Comparison of ENCODE assay signal across 8 cellular contexts in genomic region chr17:49996495-49997255, GRCh38. TPM values are rescaled to one million over a fixed set of nuclear protein-coding genes. Genes with fewer than 3 reads are reported as not detected.
A peak's percentile ranks its signal among the peaks of the same experiment; 100 is the strongest.
DNase-seq lines count a peak whose midpoint lies in the region; FAIRE-seq and TF ChIP-seq lines count a peak whose summit lies in the region.

No MANE protein-coding gene starts in this region.

- H3K27ac Mint-ChIP-seq in activated naive CD8-positive, alpha-beta T cell: no peak overlapping the region

- H3K9me3 ChIP-seq in SK-N-SH: no peaks in the 10 kb centered on the region
- no peaks in the 10 kb centered on the region for H3K9me3 ChIP-seq in small intestine (ENCODE audit: control insufficient read depth, low read depth)

- H3K4me1 Mint-ChIP-seq in activated naive CD8-positive, alpha-beta T cell (ENCODE audit: low read depth): peaks cover 30% of the 10 kb centered on the region

- peak; percentile 98 for TF ChIP-seq RAD21 in SK-N-SH (IDR thresholded peaks at IDR 0.05; ENCODE audit: low read length)

- TF ChIP-seq CTCF in SK-N-SH (IDR thresholded peaks at IDR 0.05): peak; percentile 100

- no peaks in the 10 kb centered on the region for H3K36me3 ChIP-seq in SK-N-SH (replicated peaks in 1 of 2; ENCODE audit: control insufficient read depth in 1 of 2, insufficient read depth in 2 of 2, low read length in 1 of 2)
- no peaks in the 10 kb centered on the region for H3K36me3 ChIP-seq in small intestine (ENCODE audit: control insufficient read depth in 2 of 2, insufficient read depth in 2 of 2, low read length in 2 of 2)

- H3K9ac ChIP-seq in SK-N-SH: no peak overlapping the region

- CTCF ChIA-PET in SK-N-SH (lab: Yijun Ruan, JAX): interaction anchor here (0.6 to 30.0 kb wide), 78 partner anchors 10 to 700 kb away, joined by 3 to 1665 read pairs (median 6); partner anchors contain the start of genes DLX4, ITGA3, KAT7 and NXPH3

- H3K9me3 Mint-ChIP-seq in activated naive CD8-positive, alpha-beta T cell (ENCODE audit: low read depth): no peaks in the 10 kb centered on the region

- H3K4me3 Mint-ChIP-seq in activated naive CD8-positive, alpha-beta T cell: peak overlapping the region; percentile 65

- peak overlapping the region; percentile 95 for H3K4me2 ChIP-seq in SK-N-SH

- no peaks in the 10 kb centered on the region for H3K9me2 ChIP-seq in SK-N-SH

- DNase-seq in COLO829 (ENCODE audit: low spot score): peak; percentile 52
- peak; percentile 86 for DNase-seq in HuH-7 (ENCODE audit: low spot score)
- peak; percentile 95 for DNase-seq in SK-N-SH
- DNase-seq in hepatic stellate cell (ENCODE audit: low spot score): peak; percentile 76
- peak; percentile 22 for DNase-seq in small intestine
- no peak for DNase-seq in globus pallidus (ENCODE audit: low spot score)
- DNase-seq in NK-92 (lab: John Stamatoyannopoulos, UW; ENCODE audit: unreplicated experiment): no peak

- peaks cover 79% of the 10 kb centered on the region for H3K27me3 ChIP-seq in SK-N-SH (ENCODE audit: insufficient read depth)
- peaks cover 10 to 53% of the 10 kb centered on the region in 2 donors for H3K27me3 ChIP-seq in small intestine (ENCODE audit: control insufficient read depth in 2 of 2, insufficient read depth in 2 of 2, low read length in 2 of 2)

- no peak for FAIRE-seq in small intestine (lab: Jason Lieb, UNC)

- H3K4me1 ChIP-seq in SK-N-SH (ENCODE audit: control insufficient read depth in 1 of 2, insufficient read depth in 2 of 2, low read depth in 1 of 2, low read length in 1 of 2) (peaks cover 6 to 12% of the 10 kb centered on the region in 2 experiments; a peak in 1 of 4 replicates), small intestine (ENCODE audit: control insufficient read depth in 2 of 2, insufficient read depth in 1 of 2, low read depth in 1 of 2, low read length in 1 of 2) (peaks cover 2 to 3% of the 10 kb centered on the region in 2 donors)

- no peaks in the 10 kb centered on the region for H3K36me3 Mint-ChIP-seq in activated naive CD8-positive, alpha-beta T cell

- H2AFZ ChIP-seq in SK-N-SH (ENCODE audit: low read depth): peak overlapping the region; percentile 95; the same call in 1 of the 2 replicates

- H3K27ac ChIP-seq in SK-N-SH (ENCODE audit: low read depth in 2 of 2, low read length in 1 of 2) (no peak overlapping the region), small intestine (ENCODE audit: low read depth in 1 of 2, low read length in 1 of 2) (no peak overlapping the region)

- POLR2A ChIA-PET in SK-N-SH (lab: Yijun Ruan, JAX): interaction anchor here (1.2 to 1.4 kb wide), 2 partner anchors 135 to 136 kb away, joined by 4 to 5 read pairs; no protein-coding TSS in a partner anchor

- H4K20me1 ChIP-seq in SK-N-SH (ENCODE audit: insufficient read depth): no peaks in the 10 kb centered on the region; the same call in 1 of the 2 replicates

- no peaks in the 10 kb centered on the region for H3K79me2 ChIP-seq in SK-N-SH (ENCODE audit: insufficient read depth)

- peaks cover 13% of the 10 kb centered on the region for H3F3A ChIP-seq in SK-N-SH (replicated peaks; ENCODE audit: insufficient read depth)

- 3% methylated on average over 24 of the region's 56 CpGs for WGBS in SK-N-SH (ENCODE audit: low lambda C conversion rate)
- WGBS in small intestine, 3 donors: 0 to 1% (median 0%) methylated on average over 43 to 56 of the region's 56 CpGs

- no peak for TF ChIP-seq EP300 in SK-N-SH (IDR thresholded peaks at IDR 0.05; ENCODE audit: borderline replicate concordance in 1 of 2, low read depth in 1 of 2, low read length in 1 of 2)

- H3K4me3 ChIP-seq in SK-N-SH (ENCODE audit: low read depth in 2 of 2, low read length in 1 of 2): peak overlapping the region; percentile 44 to 66
- peak overlapping the region in 1 of 2 donors; percentile 33 for H3K4me3 ChIP-seq in small intestine (ENCODE audit: low read depth in 1 of 2, low read length in 2 of 2)

- H3K27me3 Mint-ChIP-seq in activated naive CD8-positive, alpha-beta T cell: peaks cover 43% of the 10 kb centered on the region

TF ChIP-seq in SK-N-SH, 30 proteins besides CTCF, POLR2A, EP300 and RAD21:
- peak; percentile 99 for TF ChIP-seq SMC3 (IDR thresholded peaks at IDR 0.05; ENCODE audit: low read depth, low read length)
- TF ChIP-seq FOXJ3 (CRISPR knock-in tag; IDR thresholded peaks at IDR 0.05): no peak
- no peak for TF ChIP-seq YY1 (IDR thresholded peaks at IDR 0.05; ENCODE audit: low read depth)
- no peak for TF ChIP-seq FOXM1 (IDR thresholded peaks at IDR 0.05; ENCODE audit: low read depth)
- no peak for TF ChIP-seq POLR2AphosphoS5 (IDR thresholded peaks at IDR 0.05; ENCODE audit: low read depth, low read length)
- TF ChIP-seq, protein P1, sequence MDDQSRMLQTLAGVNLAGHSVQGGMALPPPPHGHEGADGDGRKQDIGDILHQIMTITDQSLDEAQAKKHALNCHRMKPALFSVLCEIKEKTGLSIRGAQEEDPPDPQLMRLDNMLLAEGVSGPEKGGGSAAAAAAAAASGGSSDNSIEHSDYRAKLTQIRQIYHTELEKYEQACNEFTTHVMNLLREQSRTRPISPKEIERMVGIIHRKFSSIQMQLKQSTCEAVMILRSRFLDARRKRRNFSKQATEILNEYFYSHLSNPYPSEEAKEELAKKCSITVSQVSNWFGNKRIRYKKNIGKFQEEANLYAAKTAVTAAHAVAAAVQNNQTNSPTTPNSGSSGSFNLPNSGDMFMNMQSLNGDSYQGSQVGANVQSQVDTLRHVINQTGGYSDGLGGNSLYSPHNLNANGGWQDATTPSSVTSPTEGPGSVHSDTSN (IDR thresholded peaks at IDR 0.05): no peak
- no peak for TF ChIP-seq MXI1 (IDR thresholded peaks at IDR 0.05; ENCODE audit: low read depth, low read length)
- TF ChIP-seq GABPA (IDR thresholded peaks at IDR 0.05; ENCODE audit: low read depth): no peak
- TF ChIP-seq, protein P2, sequence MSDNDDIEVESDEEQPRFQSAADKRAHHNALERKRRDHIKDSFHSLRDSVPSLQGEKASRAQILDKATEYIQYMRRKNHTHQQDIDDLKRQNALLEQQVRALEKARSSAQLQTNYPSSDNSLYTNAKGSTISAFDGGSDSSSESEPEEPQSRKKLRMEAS (IDR thresholded peaks at IDR 0.05; ENCODE audit: low read depth): no peak
- TF ChIP-seq, protein P3, sequence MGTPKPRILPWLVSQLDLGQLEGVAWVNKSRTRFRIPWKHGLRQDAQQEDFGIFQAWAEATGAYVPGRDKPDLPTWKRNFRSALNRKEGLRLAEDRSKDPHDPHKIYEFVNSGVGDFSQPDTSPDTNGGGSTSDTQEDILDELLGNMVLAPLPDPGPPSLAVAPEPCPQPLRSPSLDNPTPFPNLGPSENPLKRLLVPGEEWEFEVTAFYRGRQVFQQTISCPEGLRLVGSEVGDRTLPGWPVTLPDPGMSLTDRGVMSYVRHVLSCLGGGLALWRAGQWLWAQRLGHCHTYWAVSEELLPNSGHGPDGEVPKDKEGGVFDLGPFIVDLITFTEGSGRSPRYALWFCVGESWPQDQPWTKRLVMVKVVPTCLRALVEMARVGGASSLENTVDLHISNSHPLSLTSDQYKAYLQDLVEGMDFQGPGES (IDR thresholded peaks at IDR 0.05; ENCODE audit: low read depth, low read length): no peak
- TF ChIP-seq NFIC (IDR thresholded peaks at IDR 0.05; ENCODE audit: borderline replicate concordance): peak; percentile 5; the same call in 1 of the 2 replicates

RNA-seq across cellular contexts. Expression of gene DLX3, which starts 1.7 kb away (rescaled TPM):
- polyA plus RNA-seq in SK-N-SH (2012; rRNA removed) (not detected in 2 replicates), small intestine (1 to 10 TPM in 1 of 3 donors, not detected in 2; 1.4 TPM)
- polyA plus RNA-seq in SK-N-SH (2012; cell fraction: cytosol; rRNA removed): not detected in 2 replicates
- not detected in 2 replicates for polyA plus RNA-seq in SK-N-SH (2012; cell fraction: nucleus; rRNA removed)

RNA-seq across cellular contexts. Expression of gene DLX4, which starts 27.7 kb away (rescaled TPM):
- polyA plus RNA-seq in SK-N-SH (2012; rRNA removed): 0.03 and 0.10 TPM in 2 replicates
- not detected in 2 replicates for polyA plus RNA-seq in SK-N-SH (2012; cell fraction: cytosol; rRNA removed)
- polyA plus RNA-seq in SK-N-SH (2012; cell fraction: nucleus; rRNA removed): 0.11 and 0.14 TPM in 2 replicates
- 1 to 10 TPM in 1 of 3 donors, not detected in 2; 1.3 TPM for polyA plus RNA-seq in small intestine

RNA-seq across cellular contexts. Expression of gene ITGA3, which starts 59.2 kb away (rescaled TPM):
- polyA plus RNA-seq in SK-N-SH (2012; rRNA removed): 543 and 766 TPM in 2 replicates
- 239 and 423 TPM in 2 replicates for polyA plus RNA-seq in SK-N-SH (2012; cell fraction: cytosol; rRNA removed)
- polyA plus RNA-seq in SK-N-SH (2012; cell fraction: nucleus; rRNA removed): 1,445 and 1,576 TPM in 2 replicates
- 10 to 100 TPM; 53.5 to 96.4 (median 75.7) TPM for polyA plus RNA-seq in small intestine

Comparison
In these comparisons a context has a peak if more than half of its experiments do, and no peak if none do; other contexts are left out.
1. DNase-seq: peak in COLO829 (single experiment), HuH-7 (single experiment), SK-N-SH (single experiment), hepatic stellate cell (single experiment) and small intestine (single experiment); none in globus pallidus (single experiment) and NK-92 (single experiment).